Comparison of ENCODE assay signal across 12 cellular contexts in the genomic region with DNA sequence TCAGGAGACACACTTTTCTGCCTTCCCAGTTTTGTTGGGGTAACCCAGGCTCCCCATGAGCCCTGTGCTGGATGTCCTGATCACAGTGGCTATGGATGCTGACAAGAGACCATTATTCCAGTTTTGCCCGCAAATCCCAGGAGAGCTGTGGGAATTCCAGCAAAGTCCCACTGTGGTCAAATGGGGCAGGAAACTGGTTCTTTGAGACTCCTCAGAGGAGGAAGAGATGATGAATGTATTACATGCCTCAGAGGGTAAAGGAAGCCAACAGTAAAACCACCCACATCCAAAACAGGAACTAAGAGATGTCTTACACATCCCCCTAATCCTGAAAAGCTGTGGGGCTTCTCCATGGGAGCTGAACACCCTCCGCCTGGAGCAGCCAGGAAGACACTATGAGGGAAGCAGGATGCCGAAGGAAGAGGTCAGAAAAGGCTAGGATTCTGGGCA. TPM values are rescaled to one million over a fixed set of nuclear protein-coding genes. Genes with fewer than 3 reads are reported as not detected.
DNase-seq lines count a peak whose midpoint lies in the region; ATAC-seq and TF ChIP-seq lines count a peak whose summit lies in the region.
"Had no signal": no experiment of that assay in that cellular context is flagged by ENCODE, and none has a peak within 500 bp of the region (broad histone marks: within the 10 kb centered on the region; RNA-seq: fewer than 3 reads in every experiment).

No MANE protein-coding gene starts in this region.

- peaks cover 15 to 31% (median 29%) of the 10 kb centered on the region in 3 donors for H3K4me1 Mint-ChIP-seq in CD8-positive, alpha-beta memory T cell
- H3K4me1 Mint-ChIP-seq in mesothelial cell of epicardium, result peaks cover 21% of the 10 kb centered on the region

- no peaks in the 10 kb centered on the region for H3K27me3 Mint-ChIP-seq in CD8-positive, alpha-beta memory T cell
- no peaks in the 10 kb centered on the region for H3K27me3 Mint-ChIP-seq in mesothelial cell of epicardium (ENCODE audit: low read depth)

- peak; percentile 33 for ATAC-seq in GM21390 (IDR thresholded peaks at IDR 0.05; ENCODE audit: unreplicated experiment)
- ATAC-seq: Panc1, pancreas had no signal

- H3K36me3 ChIP-seq in CD8-positive, alpha-beta memory T cell (ENCODE audit: insufficient read depth, low read length), result peaks cover 15% of the 10 kb centered on the region
- H3K36me3 ChIP-seq: colonic mucosa, pancreas had no signal

- peaks cover 0 to 38% (median 10%) of the 10 kb centered on the region in 3 donors for H3K36me3 Mint-ChIP-seq in CD8-positive, alpha-beta memory T cell
- no peaks in the 10 kb centered on the region for H3K36me3 Mint-ChIP-seq in mesothelial cell of epicardium

- H3K4me1 ChIP-seq in CD8-positive, alpha-beta memory T cell (ENCODE audit: insufficient read depth, low read length), result peaks cover 9% of the 10 kb centered on the region
- H3K4me1 ChIP-seq: colonic mucosa, pancreas had no signal

- POLR2A ChIA-PET in CD8-positive, alpha-beta memory T cell (lab: Charles Lee), result no interaction called here

- intact Hi-C loops in dorsolateral prefrontal cortex (cut with DNase I), result no loop called here

- H3K9me3 Mint-ChIP-seq in CD8-positive, alpha-beta memory T cell, result no peaks in the 10 kb centered on the region
- no peaks in the 10 kb centered on the region for H3K9me3 Mint-ChIP-seq in mesothelial cell of epicardium

- DNase-seq in CD8-positive, alpha-beta memory T cell, result no peak
- DNase-seq in NAMALWA (ENCODE audit: low spot score) (peak; percentile 57), fibroblast of mammary gland (ENCODE audit: low read depth) (peak; percentile 42), dorsolateral prefrontal cortex (no peak), mesothelial cell of epicardium (ENCODE audit: low spot score in 2 of 2, unreplicated experiment in 2 of 2) (no peak)
- DNase-seq in activated CD8-positive, alpha-beta memory T cell treated with anti-CD3 and anti-CD28 coated beads for 24 hours, result no peak
- DNase-seq in central memory CD4-positive, alpha-beta T cell, result no peak
- DNase-seq: colonic mucosa, DMS153, pancreas had no signal

- H3K27ac ChIP-seq in CD8-positive, alpha-beta memory T cell (ENCODE audit: low read depth, low read length), result no peak overlapping the region
- H3K27ac ChIP-seq in dorsolateral prefrontal cortex, result no peak overlapping the region
- H3K27ac ChIP-seq: colonic mucosa, pancreas had no signal

- TF ChIP-seq CTCF in fibroblast of mammary gland (conservative IDR thresholded peaks at IDR 0.05; ENCODE audit: control insufficient read depth, insufficient read depth, low read depth, low read length), result no peak
- no peak for TF ChIP-seq CTCF in dorsolateral prefrontal cortex (IDR thresholded peaks at IDR 0.05 in 54 of 56, conservative IDR thresholded peaks at IDR 0.05 in 2 of 56; ENCODE audit: low read depth in 1 of 56, partially characterized antibody in 56 of 56)
- TF ChIP-seq CTCF in mesothelial cell of epicardium (IDR thresholded peaks at IDR 0.05; ENCODE audit: unreplicated experiment), result no peak

- H3K4me3 Mint-ChIP-seq in CD8-positive, alpha-beta memory T cell, result no peak overlapping the region
- H3K4me3 Mint-ChIP-seq in mesothelial cell of epicardium, result no peak overlapping the region

- no peak overlapping the region for H3K4me3 ChIP-seq in CD8-positive, alpha-beta memory T cell (ENCODE audit: low read length)
- H3K4me3 ChIP-seq in fibroblast of mammary gland (ENCODE audit: control insufficient read depth, low read depth, low read length) (no peak overlapping the region), dorsolateral prefrontal cortex (no peak overlapping the region)
- H3K4me3 ChIP-seq: colonic mucosa, pancreas had no signal

- no peaks in the 10 kb centered on the region for H3K27me3 ChIP-seq in CD8-positive, alpha-beta memory T cell (ENCODE audit: insufficient read depth, low read length, poor library complexity, severe bottlenecking)
- peaks cover 0 to 2% (median 0%) of the 10 kb centered on the region in 45 donors for H3K27me3 ChIP-seq in dorsolateral prefrontal cortex
- H3K27me3 ChIP-seq: colonic mucosa, pancreas had no signal

- no peaks in the 10 kb centered on the region for H3K9me3 ChIP-seq in CD8-positive, alpha-beta memory T cell (ENCODE audit: low read length)
- H3K9me3 ChIP-seq: colonic mucosa, pancreas had no signal

- CTCF ChIA-PET in CD8-positive, alpha-beta memory T cell (lab: Charles Lee), result no interaction called here

- H3K27ac Mint-ChIP-seq in CD8-positive, alpha-beta memory T cell, result peak overlapping the region; percentile 24 to 94 (median 68)
- no peak overlapping the region for H3K27ac Mint-ChIP-seq in mesothelial cell of epicardium

RNA-seq across cellular contexts. Expression of gene MPZL1, which starts 12.8 kb away (rescaled TPM):
- 10 to 100 TPM; 15.6 to 17.9 TPM for total RNA-seq in CD8-positive, alpha-beta memory T cell
- polyA plus RNA-seq in CD8-positive, alpha-beta memory T cell, result 8.2 TPM
- 10 to 100 TPM; 23.8 to 52.3 (median 34.9) TPM for total RNA-seq in dorsolateral prefrontal cortex
- 134 to 154 TPM (median 138 TPM) in 3 replicates for total RNA-seq in mesothelial cell of epicardium

Comparison
In these comparisons a context has a peak if more than half of its experiments do, and no peak if none do; other contexts are left out.
1. DNase-seq: peak in NAMALWA (single experiment) and fibroblast of mammary gland (single experiment); none in CD8-positive, alpha-beta memory T cell (0 of 5), activated CD8-positive, alpha-beta memory T cell treated with anti-CD3 and anti-CD28 coated beads for 24 hours (single experiment), dorsolateral prefrontal cortex (0 of 10), central memory CD4-positive, alpha-beta T cell (single experiment) and mesothelial cell of epicardium (0 of 2).